ENCODE assay signal across 1 cellular context in the genomic region with DNA sequence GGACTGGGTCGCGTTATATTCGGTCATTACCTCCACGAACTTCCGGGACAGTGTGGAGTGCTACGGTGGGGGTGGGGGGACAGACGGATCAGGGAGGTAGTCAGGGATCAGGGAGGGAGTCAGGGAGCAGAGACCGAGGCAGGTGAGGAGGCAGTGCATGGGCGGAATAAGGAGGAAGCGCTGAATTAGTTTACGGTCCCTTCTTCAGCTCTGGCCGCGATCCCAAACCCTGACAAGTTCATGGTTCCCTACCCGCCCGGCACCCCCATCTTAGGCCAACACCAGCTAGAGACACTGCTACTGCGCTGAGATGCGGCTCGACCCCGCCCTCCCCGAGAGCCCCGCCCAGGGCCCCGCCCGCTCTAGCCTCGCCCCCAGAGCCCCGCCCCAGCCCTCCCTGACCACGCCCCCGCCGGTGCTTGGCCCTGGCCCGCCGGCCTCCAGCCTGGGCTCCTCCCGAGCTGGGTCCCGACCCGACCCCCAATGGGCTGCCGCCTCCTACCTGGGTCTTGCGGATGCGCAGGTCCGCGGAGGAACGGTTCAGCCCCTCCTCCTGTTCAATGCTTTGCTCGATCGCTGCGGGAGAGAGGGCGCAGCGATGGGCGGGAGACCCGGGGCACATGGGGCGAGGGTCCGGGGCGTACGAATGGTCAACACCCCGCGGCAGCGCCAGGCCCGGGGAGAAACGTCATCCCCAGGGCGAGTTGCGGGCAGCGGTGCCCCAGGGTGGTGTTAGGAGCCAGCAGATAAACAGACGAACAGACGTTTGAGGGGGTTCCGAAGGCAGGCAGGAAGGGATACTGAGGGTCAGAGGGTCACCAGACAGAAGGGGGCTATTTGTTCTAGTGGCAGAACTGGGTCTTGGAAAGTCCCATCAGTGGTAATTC.
TF ChIP-seq lines count a peak whose summit lies in the region.

No MANE protein-coding gene starts in this region.

TF ChIP-seq in SK-N-SH, 30 proteins besides CTCF, POLR2A, EP300 and RAD21:
- TF ChIP-seq RFX5 (IDR thresholded peaks at IDR 0.05; ENCODE audit: low read length) (no peak), TCF12 (IDR thresholded peaks at IDR 0.05) (no peak), TAF1 (IDR thresholded peaks at IDR 0.05; ENCODE audit: borderline replicate concordance, low read depth, low read length) (0 out of 2 replicates have a peak, but pooled peaks have one; percentile 14), IRF3 (IDR thresholded peaks at IDR 0.05; ENCODE audit: low read depth, low read length) (no peak), GATA2 (CRISPR knock-in tag; IDR thresholded peaks at IDR 0.05) (no peak), PBX3 (IDR thresholded peaks at IDR 0.05) (no peak), FOSL2 (IDR thresholded peaks at IDR 0.05; ENCODE audit: borderline replicate concordance, low read depth) (no peak), JUND (IDR thresholded peaks at IDR 0.05) (no peak), RCOR1 (IDR thresholded peaks at IDR 0.05; ENCODE audit: low read length) (no peak)
